8 cellular contexts compared by ENCODE assay signal in the genomic region with DNA sequence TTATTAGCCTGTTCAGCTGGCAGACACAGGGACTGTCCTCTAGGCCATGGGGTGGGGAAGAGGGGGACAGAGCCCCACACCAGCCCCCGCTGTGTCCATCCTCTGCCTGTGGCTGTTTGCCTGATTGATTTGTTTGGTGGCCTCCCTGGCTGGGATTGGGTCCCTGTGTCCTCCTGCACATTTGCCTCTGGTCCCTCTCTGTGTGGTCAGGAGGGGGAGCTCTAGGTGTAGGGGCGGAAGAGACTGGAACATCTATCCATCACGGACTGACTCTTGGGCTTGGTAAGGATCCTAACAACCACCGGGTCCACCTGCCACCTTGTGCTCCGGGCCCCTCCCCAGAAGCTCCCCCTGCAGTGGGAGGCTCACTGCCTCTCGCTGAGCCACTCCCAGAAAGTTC. TPM values are rescaled to one million over a fixed set of nuclear protein-coding genes. Genes with fewer than 3 reads are reported as not detected.
DNase-seq lines count a peak whose midpoint lies in the region; ATAC-seq and TF ChIP-seq lines count a peak whose summit lies in the region.

No MANE protein-coding gene starts in this region.

- H3K27me3 ChIP-seq in AG04450 (ENCODE audit: control insufficient read depth, insufficient read depth, low read length) = peaks cover 51% of the 10 kb centered on the region

- H3K4me3 ChIP-seq in AG04450 (ENCODE audit: low read depth, low read length) = no peak overlapping the region

- POLR2A ChIA-PET in AG04450 (lab: Yijun Ruan, JAX) = no interaction called here
- POLR2A ChIA-PET in GM10248 (lab: Yijun Ruan, JAX) = interaction anchor here (1.2 to 1.4 kb wide), 2 partner anchors 15 to 27 kb away, joined by 3 to 4 read pairs; no protein-coding TSS in a partner anchor

- peak; percentile 37 for TF ChIP-seq CTCF in AG04450 (IDR thresholded peaks at IDR 0.05; ENCODE audit: low read depth, low read length)
- TF ChIP-seq CTCF in GM10248 (IDR thresholded peaks at IDR 0.05; ENCODE audit: control extremely low read depth, extremely low read depth, low read depth, missing control alignments) = peak; percentile 77

- H3K27ac ChIP-seq in AG04450 (ENCODE audit: low read depth, low read length) = no peak overlapping the region

- H3K9me3 ChIP-seq in AG04450 (ENCODE audit: control insufficient read depth, insufficient read depth, low read length) = no peaks in the 10 kb centered on the region; the same call in 1 of the 2 replicates

- DNase-seq in AG04450 (ENCODE audit: low read depth, low spot score) (no peak), GM10248 (ENCODE audit: extremely low spot score) (peak; percentile 69), NCI-H82 (lab: John Stamatoyannopoulos, UW) (peak; percentile 75)
- DNase-seq in stimulated activated CD8-positive, alpha-beta memory T cell treated with anti-CD3 and anti-CD28 coated beads, Interleukin-4, amount 100 ng/mL, for 48 hours = no peak

- ATAC-seq in esophagus mucosa (peak; percentile 69), HG03159 (IDR thresholded peaks at IDR 0.05; ENCODE audit: unreplicated experiment) (no peak), HG02763 (IDR thresholded peaks at IDR 0.05; ENCODE audit: unreplicated experiment) (no peak), HG03280 (IDR thresholded peaks at IDR 0.05; ENCODE audit: unreplicated experiment) (no peak)

- CTCF ChIA-PET in AG04450 (lab: Charles Lee) = interaction anchor here (1.2 to 2.0 kb wide), 2 partner anchors 29 to 154 kb away, joined by 4 read pairs; no protein-coding TSS in a partner anchor
- CTCF ChIA-PET in GM10248 (lab: Yijun Ruan, JAX) = interaction anchor here (1.0 to 17.3 kb wide), 25 partner anchors 11 to 1033 kb away, joined by 3 to 263 read pairs (median 6); no protein-coding TSS in a partner anchor

RNA-seq across cellular contexts. Expression of a gene that starts 38.4 kb away (rescaled TPM):
- polyA plus RNA-seq in AG04450 (2011; rRNA removed) = 27.3 and 33.3 TPM in 2 replicates
- 10.8 and 11.3 TPM in 2 replicates for polyA minus RNA-seq in AG04450 (2011; rRNA and poly(A)+ RNA removed)
- total RNA-seq in esophagus mucosa = 24.5 TPM

Comparison
In these comparisons a context has a peak if more than half of its experiments do, and no peak if none do; other contexts are left out.
1. DNase-seq: peak in GM10248 (single experiment) and NCI-H82 (single experiment); none in AG04450 (single experiment) and stimulated activated CD8-positive, alpha-beta memory T cell treated with anti-CD3 and anti-CD28 coated beads, Interleukin-4, amount 100 ng/mL, for 48 hours (single experiment).